In genomic region chr5:132268698-132269551, GRCh38 we compare ENCODE assay signal across 9 cellular contexts.
DNase-seq lines count a peak whose midpoint lies in the region; ATAC-seq and FAIRE-seq lines count a peak whose summit lies in the region.
"Had no signal": no experiment of that assay in that cellular context is flagged by ENCODE, and none has a peak within 500 bp of the region (broad histone marks: within the 10 kb centered on the region; RNA-seq: fewer than 3 reads in every experiment).

No MANE protein-coding gene starts in this region.

- ATAC-seq in GM21423 (IDR thresholded peaks at IDR 0.05; ENCODE audit: unreplicated experiment) (peak; percentile 53), HG03520 (IDR thresholded peaks at IDR 0.05; ENCODE audit: unreplicated experiment) (peak; percentile 53)

- FAIRE-seq in urothelium cell line (lab: Jason Lieb, UNC): no peak
- FAIRE-seq: endometrium had no signal

- DNase-seq in EH (ENCODE audit: low read depth): peak; percentile 86
- peak; percentile 64 for DNase-seq in kidney glomerular epithelial cell (lab: John Stamatoyannopoulos, UW)
- DNase-seq in HUDEP-2 (lab: John Stamatoyannopoulos, UW; ENCODE audit: unreplicated experiment in 76 of 76): no peak
- no peak for DNase-seq in T-helper 1 cell
- DNase-seq in urothelium cell line (ENCODE audit: low spot score): no peak
- no peak for DNase-seq in NCI-H446 treated with DMSO at 0.1 percent for 48 hours (lab: John Stamatoyannopoulos, UW)

Comparison
In these comparisons a context has a peak if more than half of its experiments do, and no peak if none do; other contexts are left out.
1. DNase-seq: peak in EH (single experiment) and kidney glomerular epithelial cell (single experiment); none in HUDEP-2 (0 of 76), T-helper 1 cell (0 of 5), urothelium cell line (single experiment) and NCI-H446 treated with DMSO at 0.1 percent for 48 hours (single experiment).